8 cellular contexts compared by ENCODE assay signal in genomic region chr9:136095028-136095494, GRCh38. TPM values are rescaled to one million over a fixed set of nuclear protein-coding genes. Genes with fewer than 3 reads are reported as not detected.
DNase-seq lines count a peak whose midpoint lies in the region; ATAC-seq and TF ChIP-seq lines count a peak whose summit lies in the region.

NACC2 (minus strand) TSS chr9:136095289; CDS start chr9:136050521, 44,768 bp downstream.

- peak within 1 kb of the TSS; percentile 44 for H3K4me3 ChIP-seq in Caco-2 (ENCODE audit: low read depth, low read length)
- peak within 1 kb of the TSS; percentile 58 for H3K4me3 ChIP-seq in LNCaP clone FGC (ENCODE audit: low read depth, low read length)
- H3K4me3 ChIP-seq in fibroblast of the aortic adventitia (ENCODE audit: low read depth, low read length), result peak within 1 kb of the TSS; percentile 75

- H3K9me3 ChIP-seq in Caco-2, result no peaks in the 10 kb centered on the region

- H3K27ac Mint-ChIP-seq in Caco-2 (ENCODE audit: unreplicated experiment) (no peak within 1 kb of the TSS), nephron progenitor cell (no peak within 1 kb of the TSS)
- no peak within 1 kb of the TSS for H3K27ac Mint-ChIP-seq in activated T-cell treated with anti-CD3 and anti-CD28 coated beads, Interleukin-2, amount 50 U/mL, for 72 hours

- H3K4me3 Mint-ChIP-seq in Caco-2 (ENCODE audit: unreplicated experiment) (peak within 1 kb of the TSS; percentile 76), nephron progenitor cell (peak within 1 kb of the TSS; percentile 71)
- H3K4me3 Mint-ChIP-seq in activated T-cell treated with anti-CD3 and anti-CD28 coated beads, Interleukin-2, amount 50 U/mL, for 72 hours, result peak within 1 kb of the TSS; percentile 86

- POLR2A ChIA-PET in Caco-2 (lab: Charles Lee), result interaction anchor here (0.5 to 2.0 kb wide), 2 partner anchors 23 to 633 kb away, joined by 4 to 6 read pairs; partner anchors contain the start of gene TMEM250

- TF ChIP-seq CTCF in Caco-2 (IDR thresholded peaks at IDR 0.05; ENCODE audit: insufficient read depth in 1 of 2, low read depth in 1 of 2, low read length in 1 of 2, severe bottlenecking in 1 of 2, unreplicated experiment in 1 of 2), result no peak
- no peak for TF ChIP-seq CTCF in LNCaP clone FGC (IDR thresholded peaks at IDR 0.05; ENCODE audit: control insufficient read depth, extremely low read depth, insufficient read depth)
- TF ChIP-seq CTCF in fibroblast of the aortic adventitia (IDR thresholded peaks at IDR 0.05; ENCODE audit: insufficient read depth, low read length), result no peak
- no peak for TF ChIP-seq CTCF in nephron progenitor cell (IDR thresholded peaks at IDR 0.05)

- H3K4me1 Mint-ChIP-seq in Caco-2 (ENCODE audit: low read depth, unreplicated experiment), result peaks cover 5% of the 10 kb centered on the region
- H3K4me1 Mint-ChIP-seq in activated T-cell treated with anti-CD3 and anti-CD28 coated beads, Interleukin-2, amount 50 U/mL, for 72 hours (ENCODE audit: low read depth), result peaks cover 8% of the 10 kb centered on the region
- H3K4me1 Mint-ChIP-seq in nephron progenitor cell, result peaks cover 27% of the 10 kb centered on the region

- H3K36me3 ChIP-seq in Caco-2 (ENCODE audit: control insufficient read depth, insufficient read depth, low read length), result no peaks in the 10 kb centered on the region

- H3K9me3 Mint-ChIP-seq in Caco-2 (ENCODE audit: unreplicated experiment), result no peaks in the 10 kb centered on the region
- no peaks in the 10 kb centered on the region for H3K9me3 Mint-ChIP-seq in activated T-cell treated with anti-CD3 and anti-CD28 coated beads, Interleukin-2, amount 50 U/mL, for 72 hours
- no peaks in the 10 kb centered on the region for H3K9me3 Mint-ChIP-seq in nephron progenitor cell

- intact Hi-C loops in Caco-2 (cut with micrococcal nuclease; ENCODE audit: unreplicated experiment), result loop anchor here (2.0 kb wide), 1 partner anchor 24 kb away; the partner anchor contains the start of gene TMEM250

- no peaks in the 10 kb centered on the region for H3K27me3 ChIP-seq in Caco-2 (replicated peaks; ENCODE audit: control insufficient read depth, insufficient read depth, low read length)

- BruUV-seq in Caco-2 (replicated peaks; lab: Mats Ljungman, UMichigan), result no TSS peak

- CTCF ChIA-PET in Caco-2 (lab: Charles Lee), result interaction anchor here (0.6 to 1.4 kb wide), 3 partner anchors 23 to 127 kb away, joined by 3 to 5 read pairs (median 5); no protein-coding TSS in a partner anchor

- DNase-seq in Caco-2 (peak; percentile 64 to 81), LNCaP clone FGC (ENCODE audit: low read depth) (no peak), fibroblast of the aortic adventitia (ENCODE audit: low read depth) (peak; percentile 45), nephron progenitor cell (peak; percentile 70), NCI-H1092 (lab: John Stamatoyannopoulos, UW) (no peak)
- peak; percentile 49 to 66 for DNase-seq in activated T-cell treated with anti-CD3 and anti-CD28 coated beads, Interleukin-2, amount 50 U/mL, for 72 hours

- H3K27me3 Mint-ChIP-seq in Caco-2 (ENCODE audit: insufficient read depth, unreplicated experiment), result no peaks in the 10 kb centered on the region
- no peaks in the 10 kb centered on the region for H3K27me3 Mint-ChIP-seq in activated T-cell treated with anti-CD3 and anti-CD28 coated beads, Interleukin-2, amount 50 U/mL, for 72 hours (ENCODE audit: low read depth)
- H3K27me3 Mint-ChIP-seq in nephron progenitor cell (ENCODE audit: low read depth, poor library complexity), result peaks cover 45% of the 10 kb centered on the region

- peaks cover 9% of the 10 kb centered on the region for H3K36me3 Mint-ChIP-seq in Caco-2 (ENCODE audit: insufficient read depth, unreplicated experiment)
- no peaks in the 10 kb centered on the region for H3K36me3 Mint-ChIP-seq in activated T-cell treated with anti-CD3 and anti-CD28 coated beads, Interleukin-2, amount 50 U/mL, for 72 hours (ENCODE audit: insufficient read depth in 2 of 2)
- H3K36me3 Mint-ChIP-seq in nephron progenitor cell (ENCODE audit: low read depth), result no peaks in the 10 kb centered on the region

- H3K4me1 ChIP-seq in Caco-2, result peaks cover 14% of the 10 kb centered on the region

- ATAC-seq in activated T-cell treated with anti-CD3 and anti-CD28 coated beads, Interleukin-2, amount 50 U/mL, for 72 hours (replicated peaks in 1 of 2), result peak; percentile 55 to 62
- ATAC-seq in GM21619 (IDR thresholded peaks at IDR 0.05; ENCODE audit: unreplicated experiment) (no peak), GM18502 (IDR thresholded peaks at IDR 0.05; ENCODE audit: poor library complexity, unreplicated experiment) (no peak)

RNA-seq across cellular contexts. Expression of gene NACC2, which starts in this region (rescaled TPM):
- total RNA-seq in Caco-2 (2022), result 20.3 and 22.0 TPM in 2 replicates
- total RNA-seq in activated T-cell treated with anti-CD3 and anti-CD28 coated beads, Interleukin-2, amount 50 U/mL, for 72 hours, result 10 to 100 TPM in 1 of 2 donors, 1 to 10 TPM in 1; 8.4 to 13.7 TPM
- total RNA-seq in fibroblast of the aortic adventitia (ENCODE audit: low replicate concordance), result 17.4 and 27.1 TPM in 2 replicates

Comparison
In these comparisons a context has a peak if more than half of its experiments do, and no peak if none do; other contexts are left out.
1. DNase-seq: peak in Caco-2 (2 of 2), activated T-cell treated with anti-CD3 and anti-CD28 coated beads, Interleukin-2, amount 50 U/mL, for 72 hours (2 of 2), fibroblast of the aortic adventitia (single experiment) and nephron progenitor cell (single experiment); none in LNCaP clone FGC (single experiment) and NCI-H1092 (single experiment).
2. ATAC-seq: peak in activated T-cell treated with anti-CD3 and anti-CD28 coated beads, Interleukin-2, amount 50 U/mL, for 72 hours (2 of 2); none in GM21619 (single experiment) and GM18502 (single experiment).
3. Peak in every context shown above with its lines, with median percentiles within 50 percentile points of each other: H3K4me3 ChIP-seq and H3K4me3 Mint-ChIP-seq.